15 cellular contexts compared by ENCODE assay signal in the genomic region with DNA sequence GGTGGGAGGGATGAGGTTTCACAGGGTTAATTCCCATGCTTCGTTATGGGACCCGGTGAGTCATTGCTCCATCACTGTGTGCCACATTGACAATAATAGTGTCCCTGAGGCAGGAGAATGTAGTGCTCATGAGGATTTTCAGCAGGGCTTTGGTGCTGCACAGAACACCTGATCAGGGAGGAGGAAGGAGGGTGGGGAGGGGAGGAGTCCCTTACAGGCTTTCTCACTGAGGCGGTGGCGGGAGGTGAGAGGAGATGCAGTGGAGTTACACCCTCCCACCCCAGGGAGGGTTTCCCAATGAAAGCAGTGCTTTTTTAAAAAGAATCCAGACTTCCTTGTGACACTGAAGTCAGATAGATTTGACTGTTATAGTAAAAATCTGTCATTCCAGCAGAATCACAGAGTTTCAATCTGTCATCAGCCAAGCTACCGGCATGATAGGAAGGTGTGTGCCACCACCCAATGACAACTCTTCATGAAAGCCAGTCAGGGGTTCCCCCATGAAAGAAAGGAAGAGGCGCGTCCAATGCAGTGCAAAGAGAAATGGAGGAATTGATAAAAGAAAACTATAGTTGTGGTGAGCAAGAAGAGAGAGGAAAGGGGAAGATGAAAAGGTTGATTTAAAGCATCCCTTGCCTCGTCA.
"Had no signal": no experiment of that assay in that cellular context is flagged by ENCODE, and none has a peak within 500 bp of the region (broad histone marks: within the 10 kb centered on the region; RNA-seq: fewer than 3 reads in every experiment).

No MANE protein-coding gene starts in this region.

- ATAC-seq: activated T-helper 17 cell treated with anti-CD3 and anti-CD28 coated beads, Interleukin-2, amount 50 U/mL, for 72 hours; esophagus mucosa; gastrocnemius medialis; naive thymus-derived CD8-positive, alpha-beta T cell had no signal

- DNase-seq: activated CD4-positive, alpha-beta T cell treated with anti-CD3 and anti-CD28 coated beads for 1 hour; activated CD8-positive, alpha-beta memory T cell treated with anti-CD3 and anti-CD28 coated beads for 24 hours; activated CD8-positive, alpha-beta memory T cell treated with anti-CD3 and anti-CD28 coated beads, Interleukin-2, amount 50 U/mL, for 4 hours; activated T-cell treated with anti-CD3 and anti-CD28 coated beads, Interleukin-2, amount 50 U/mL, for 24 hours; effector CD4-positive, alpha-beta T cell; gastrocnemius medialis; left ventricle myocardium superior; mammary epithelial cell; naive thymus-derived CD8-positive, alpha-beta T cell; retina; sigmoid colon; stimulated activated CD4-positive, alpha-beta T cell treated with anti-CD3 and anti-CD28 coated beads, Interleukin-4, amount 100 ng/mL, for 1 hour; stimulated activated naive CD4-positive, alpha-beta T cell treated with Interleukin-2 at 50 U/mL for 16 hours had no signal
